Comparison of ENCODE assay signal across 8 cellular contexts in genomic region chr11:68903631-68904457, GRCh38. TPM values are rescaled to one million over a fixed set of nuclear protein-coding genes. Genes with fewer than 3 reads are reported as not detected.
DNase-seq lines count a peak whose midpoint lies in the region; ATAC-seq and TF ChIP-seq lines count a peak whose summit lies in the region.

Gene IGHMBP2 (plus strand): TSS chr11:68903891. CDS start chr11:68903953, 62 bp downstream.
Gene MRPL21 (minus strand): TSS chr11:68903832. CDS start chr11:68903810, 22 bp downstream.

- TF ChIP-seq CTCF in activated B cell treated with CpG ODN at 0.5 μM for 24 hours (IDR thresholded peaks at IDR 0.05): no peak

- H3K9me3 Mint-ChIP-seq in activated B cell treated with CpG ODN at 0.5 μM for 24 hours: no peaks in the 10 kb centered on the region

- POLR2A ChIA-PET in activated B cell treated with CpG ODN at 0.5 μM for 24 hours (lab: Charles Lee): interaction anchor here (0.5 to 1.1 kb wide), 3 partner anchors 64 to 152 kb away, joined by 3 to 4 read pairs (median 4); no protein-coding TSS in a partner anchor

- H3K27me3 Mint-ChIP-seq in activated B cell treated with CpG ODN at 0.5 μM for 24 hours: no peaks in the 10 kb centered on the region

- H3K27ac Mint-ChIP-seq in activated B cell treated with CpG ODN at 0.5 μM for 24 hours: peak within 1 kb of the TSS; percentile 82

- peaks cover 44% of the 10 kb centered on the region for H3K4me1 Mint-ChIP-seq in activated B cell treated with CpG ODN at 0.5 μM for 24 hours

- DNase-seq in NCI-H524 (lab: John Stamatoyannopoulos, UW): peak; percentile 22 to 72
- no peak for DNase-seq in NCI-H524 treated with DMSO at 0.1 percent for 48 hours (lab: John Stamatoyannopoulos, UW)
- DNase-seq in NCI-H2171 treated with DMSO at 0.1 percent for 48 hours (lab: John Stamatoyannopoulos, UW): peak; percentile 66
- DNase-seq in activated B cell treated with CpG ODN at 0.5 μM for 24 hours: peak; percentile 87
- peak in 60 of 61 donors; percentile 17 to 90 (median 76) for DNase-seq in caudate nucleus (lab: John Stamatoyannopoulos, UW)
- DNase-seq in iris pigment epithelial cell (ENCODE audit: low read depth): peak; percentile 85
- peak; percentile 87 for DNase-seq in stimulated activated CD4-positive, alpha-beta T cell treated with anti-CD3 and anti-CD28 coated beads, Interleukin-12 subunit alpha, Interleukin-12 subunit beta, amount 100 ng/mL, for 4 hours

- H3K27ac ChIP-seq in caudate nucleus (ENCODE audit: low read depth, low read length): peak within 1 kb of the TSS; percentile 67

- CTCF ChIA-PET in activated B cell treated with CpG ODN at 0.5 μM for 24 hours (lab: Charles Lee): interaction anchor here (1.2 kb wide), 1 partner anchor 140 kb away, joined by 3 read pairs; no protein-coding TSS in a partner anchor

- intact Hi-C loops in activated B cell treated with CpG ODN at 0.5 μM for 24 hours (cut with micrococcal nuclease): loop anchor here (1.0 to 5.0 kb wide), 5 partner anchors 65 to 738 kb away; partner anchors contain the start of genes CCND1, TESMIN and TPCN2

- ATAC-seq in HG02981 (IDR thresholded peaks at IDR 0.05; ENCODE audit: unreplicated experiment): peak; percentile 80
- ATAC-seq in activated B cell treated with CpG ODN at 0.5 μM for 24 hours (ENCODE audit: low read depth): peak; percentile 96

- H3K36me3 Mint-ChIP-seq in activated B cell treated with CpG ODN at 0.5 μM for 24 hours (ENCODE audit: low read depth): peaks cover 57% of the 10 kb centered on the region

- H3K4me3 Mint-ChIP-seq in activated B cell treated with CpG ODN at 0.5 μM for 24 hours: peak within 1 kb of the TSS; percentile 97

RNA-seq across cellular contexts. Expression of gene IGHMBP2, which starts in this region (rescaled TPM):
- total RNA-seq in activated B cell treated with CpG ODN at 0.5 μM for 24 hours: 24.2 and 33.8 TPM in 2 replicates

RNA-seq across cellular contexts. Expression of gene MRPL21, which starts in this region (rescaled TPM):
- total RNA-seq in activated B cell treated with CpG ODN at 0.5 μM for 24 hours: 49.9 and 60.0 TPM in 2 replicates
